ENCODE assay signal across 15 cellular contexts in genomic region chr22:37508431-37508963, GRCh38. TPM values are rescaled to one million over a fixed set of nuclear protein-coding genes. Genes with fewer than 3 reads are reported as not detected.
DNase-seq lines count a peak whose midpoint lies in the region; ATAC-seq and TF ChIP-seq lines count a peak whose summit lies in the region.
"Had no signal": no experiment of that assay in that cellular context is flagged by ENCODE, and none has a peak within 500 bp of the region (broad histone marks: within the 10 kb centered on the region; RNA-seq: fewer than 3 reads in every experiment).

No MANE protein-coding gene starts in this region.

- TF ChIP-seq EP300 in gastroesophageal sphincter (IDR thresholded peaks at IDR 0.05): no peak

- H3K4me3 ChIP-seq in heart left ventricle: peak overlapping the region in 1 of 12 donors; percentile 4
- H3K4me3 ChIP-seq in gastroesophageal sphincter: no peak overlapping the region
- H3K4me3 ChIP-seq in neuronal stem cell (ENCODE audit: low read length in 2 of 2): no peak overlapping the region
- H3K4me3 ChIP-seq in urinary bladder (ENCODE audit: low read depth, low read length): no peak overlapping the region
- H3K4me3 ChIP-seq: SK-N-MC, uterus had no signal

- H3K23ac ChIP-seq in neuronal stem cell (ENCODE audit: low read depth, low read length, poor library complexity): peak overlapping the region; percentile 10

- no peaks in the 10 kb centered on the region for H3K79me1 ChIP-seq in neuronal stem cell (ENCODE audit: low read depth, low read length)

- H3K36me3 ChIP-seq in heart left ventricle (peaks cover 0 to 42% (median 17%) of the 10 kb centered on the region in 9 donors), gastroesophageal sphincter (peaks cover 0 to 11% of the 10 kb centered on the region in 2 donors), neuronal stem cell (replicated peaks in 1 of 2; ENCODE audit: control insufficient read depth in 2 of 2, insufficient read depth in 2 of 2, low read length in 2 of 2) (peaks cover 3 to 41% of the 10 kb centered on the region in 2 donors), urinary bladder (ENCODE audit: insufficient read depth) (peaks cover 1% of the 10 kb centered on the region)
- H3K36me3 ChIP-seq: uterus had no signal

- peak overlapping the region; percentile 9 for H3K9ac ChIP-seq in neuronal stem cell (ENCODE audit: low read depth, low read length, poor library complexity)

- TF ChIP-seq POLR2A in heart left ventricle (IDR thresholded peaks at IDR 0.05) (no peak), gastroesophageal sphincter (IDR thresholded peaks at IDR 0.05) (no peak)

- DNase-seq in heart left ventricle (peak; percentile 58 to 84 (median 67)), cardiac septum (ENCODE audit: low spot score) (no peak), neuronal stem cell (ENCODE audit: low spot score) (no peak), activated T-cell treated with anti-CD3 and anti-CD28 coated beads for 4 hours (no peak), GM20000 (ENCODE audit: low spot score) (no peak)
- DNase-seq: ACHN; KBM-7; NCI-H146; stimulated activated CD4-positive, alpha-beta T cell treated with anti-CD3 and anti-CD28 coated beads, Interleukin-12 subunit alpha, Interleukin-12 subunit beta, amount 100 ng/mL, for 4 hours; uterus had no signal

- no peak overlapping the region for H3K4me2 ChIP-seq in neuronal stem cell (ENCODE audit: insufficient read depth, low read length, poor library complexity, severe bottlenecking)

- peak overlapping the region; percentile 60 for H2AFZ ChIP-seq in neuronal stem cell (ENCODE audit: low read length)

- peak; percentile 9 to 69 (median 52) for ATAC-seq in heart left ventricle
- ATAC-seq in gastroesophageal sphincter: peak; percentile 34
- no peak for ATAC-seq in HG02870 (IDR thresholded peaks at IDR 0.05; ENCODE audit: unreplicated experiment)
- ATAC-seq: activated naive CD4-positive, alpha-beta T cell treated with anti-CD3 and anti-CD28 coated beads, Interleukin-2, amount 50 U/mL, for 72 hours had no signal

- peak overlapping the region; percentile 96 for H2BK5ac ChIP-seq in neuronal stem cell (ENCODE audit: low read length)

- TF ChIP-seq CTCF in heart left ventricle (IDR thresholded peaks at IDR 0.05) (peak in 11 of 12 donors; percentile 13 to 50 (median 31)), gastroesophageal sphincter (IDR thresholded peaks at IDR 0.05) (peak in 1 of 4 experiments; percentile 12), GM20000 (IDR thresholded peaks at IDR 0.05; ENCODE audit: extremely low read depth, missing control alignments) (no peak)

- peak overlapping the region; percentile 96 for H2AK5ac ChIP-seq in neuronal stem cell (ENCODE audit: low read depth, low read length)

- 52 to 72% (median 64%) methylated on average over 18 to 21 of the region's 21 CpGs for WGBS in heart left ventricle, 4 donors
- WGBS in gastroesophageal sphincter (ENCODE audit: low coverage in 1 of 2), 2 donors: no CpG with 5 or more reads among the region's 21 CpGs
- no CpG with 5 or more reads among the region's 21 CpGs for whole genome bisulfite sequencing in neuronal stem cell (ENCODE audit: extremely low coverage in 2 of 2, insufficient read length in 2 of 2, insufficient replicate concordance in 1 of 2), 2 donors
- WGBS in urinary bladder: 62% methylated on average over 21 of the region's 21 CpGs

- peak overlapping the region; percentile 80 for H3K18ac ChIP-seq in neuronal stem cell (ENCODE audit: low read length)

- H2BK12ac ChIP-seq in neuronal stem cell (ENCODE audit: low read length): no peak overlapping the region

- no peak overlapping the region for H4K8ac ChIP-seq in neuronal stem cell (ENCODE audit: low read depth, low read length)

- no peak overlapping the region for H3K14ac ChIP-seq in neuronal stem cell (ENCODE audit: low read length)

- peak overlapping the region; percentile 53 for H2BK15ac ChIP-seq in neuronal stem cell (ENCODE audit: low read length)

- peaks cover 0 to 84% (median 48%) of the 10 kb centered on the region in 12 donors for H3K4me1 ChIP-seq in heart left ventricle
- peaks cover 0 to 49% (median 11%) of the 10 kb centered on the region in 3 donors for H3K4me1 ChIP-seq in gastroesophageal sphincter
- peaks cover 35 to 44% of the 10 kb centered on the region in 2 donors for H3K4me1 ChIP-seq in neuronal stem cell (ENCODE audit: control insufficient read depth in 2 of 2, insufficient read depth in 1 of 2, low read depth in 1 of 2, low read length in 2 of 2)
- no peaks in the 10 kb centered on the region for H3K4me1 ChIP-seq in urinary bladder (ENCODE audit: insufficient read depth)

- peak overlapping the region; percentile 69 for H3K4ac ChIP-seq in neuronal stem cell (ENCODE audit: low read length)

- peak overlapping the region; percentile 69 for H2BK120ac ChIP-seq in neuronal stem cell (ENCODE audit: low read depth, low read length)

- H4K91ac ChIP-seq in neuronal stem cell (ENCODE audit: low read depth, low read length, poor library complexity): no peak overlapping the region

- H3K9me3 ChIP-seq in heart left ventricle (no peaks in the 10 kb centered on the region), gastroesophageal sphincter (no peaks in the 10 kb centered on the region), neuronal stem cell (replicated peaks in 1 of 2; ENCODE audit: control insufficient read depth in 2 of 2, insufficient read depth in 1 of 2, low read depth in 1 of 2, low read length in 2 of 2) (peaks cover 0 to 2% of the 10 kb centered on the region in 2 donors)
- H3K9me3 ChIP-seq: uterus had no signal

- H3K27me3 ChIP-seq in heart left ventricle (no peaks in the 10 kb centered on the region), gastroesophageal sphincter (peaks cover 60% of the 10 kb centered on the region), neuronal stem cell (ENCODE audit: control insufficient read depth in 3 of 3, insufficient read depth in 3 of 3, low read depth in 1 of 3, low read length in 3 of 3) (no peaks in the 10 kb centered on the region)
- H3K27me3 ChIP-seq: uterus had no signal

- H3K27ac ChIP-seq in heart left ventricle (peak overlapping the region; percentile 51 to 86 (median 76)), gastroesophageal sphincter (peak overlapping the region in 3 of 4 donors; percentile 51 to 60 (median 53)), neuronal stem cell (replicated peaks; ENCODE audit: low read length) (no peak overlapping the region), urinary bladder (ENCODE audit: low read depth) (peak overlapping the region; percentile 14)
- H3K27ac ChIP-seq: SK-N-MC had no signal

- intact Hi-C loops in heart left ventricle (cut with DNase I): no loop called here
- intact Hi-C loops in cardiac septum (cut with DNase I): no loop called here

RNA-seq across cellular contexts. Expression of gene CARD10, which starts 10.7 kb away (rescaled TPM):
- 10 to 100 TPM in 3 of 9 donors, 1 to 10 TPM in 6; 5.2 to 12.6 (median 8.1) TPM for total RNA-seq in heart left ventricle
- polyA plus RNA-seq in heart left ventricle: 10 to 100 TPM in 1 of 2 donors, 1 to 10 TPM in 1; 7.8 to 13.9 TPM
- 6.0 TPM for total RNA-seq in cardiac septum
- 10 to 100 TPM in 2 of 4 donors, 1 to 10 TPM in 2; 4.0 to 14.0 (median 9.9) TPM for total RNA-seq in gastroesophageal sphincter
- 4.2 TPM for polyA plus RNA-seq in neuronal stem cell (2013, experiment 1 of 2)
- 4.3 TPM for polyA plus RNA-seq in neuronal stem cell (2013, experiment 2 of 2)
- 4.5 TPM for total RNA-seq in urinary bladder
- polyA plus RNA-seq in urinary bladder: 16.6 TPM

RNA-seq across cellular contexts. Expression of gene MFNG, which starts 22.3 kb away (rescaled TPM):
- total RNA-seq in heart left ventricle: 10 to 100 TPM in 4 of 9 donors, 1 to 10 TPM in 5; 5.8 to 25.6 (median 9.6) TPM
- 10 to 100 TPM in 1 of 2 donors, 1 to 10 TPM in 1; 7.1 to 16.3 TPM for polyA plus RNA-seq in heart left ventricle
- total RNA-seq in cardiac septum: 5.3 TPM
- total RNA-seq in gastroesophageal sphincter: 10 to 100 TPM in 3 of 4 donors, 1 to 10 TPM in 1; 6.4 to 14.6 (median 12.1) TPM
- polyA plus RNA-seq in neuronal stem cell (2013, experiment 1 of 2): 10.5 TPM
- 8.0 TPM for polyA plus RNA-seq in neuronal stem cell (2013, experiment 2 of 2)
- total RNA-seq in urinary bladder: 6.7 TPM
- polyA plus RNA-seq in urinary bladder: 24.8 TPM

RNA-seq across cellular contexts. Expression of gene CDC42EP1, which starts 51.8 kb away (rescaled TPM):
- 10 to 100 TPM; 11.9 to 34.9 (median 23.8) TPM for total RNA-seq in heart left ventricle
- polyA plus RNA-seq in heart left ventricle: 10 to 100 TPM; 10.4 to 17.7 TPM
- 18.8 TPM for total RNA-seq in cardiac septum
- total RNA-seq in gastroesophageal sphincter: 10 to 100 TPM; 19.0 to 37.7 (median 27.4) TPM
- polyA plus RNA-seq in neuronal stem cell (2013, experiment 1 of 2): 16.9 TPM
- polyA plus RNA-seq in neuronal stem cell (2013, experiment 2 of 2): 16.2 TPM
- 6.6 TPM for total RNA-seq in urinary bladder
- polyA plus RNA-seq in urinary bladder: 34.5 TPM

Comparison
In these comparisons a context has a peak if more than half of its experiments do, and no peak if none do; other contexts are left out.
1. DNase-seq: peak in heart left ventricle (5 of 5); none in cardiac septum (single experiment), neuronal stem cell (single experiment), activated T-cell treated with anti-CD3 and anti-CD28 coated beads for 4 hours (single experiment) and GM20000 (single experiment).